ENCODE assay signal across 10 cellular contexts in genomic region chr11:89491141-89491690, GRCh38. TPM values are rescaled to one million over a fixed set of nuclear protein-coding genes. Genes with fewer than 3 reads are reported as not detected.
DNase-seq lines count a peak whose midpoint lies in the region; ATAC-seq and TF ChIP-seq lines count a peak whose summit lies in the region.
"Had no signal": no experiment of that assay in that cellular context is flagged by ENCODE, and none has a peak within 500 bp of the region (broad histone marks: within the 10 kb centered on the region; RNA-seq: fewer than 3 reads in every experiment).

Gene NOX4 (minus strand): TSS chr11:89491375. CDS start chr11:89491246, 129 bp downstream.

- intact Hi-C loops in colonic mucosa (cut with DNase I) (no loop called here), gastrocnemius medialis (cut with DNase I; ENCODE audit: low total_unique reads) (no loop called here)

- H3K23ac ChIP-seq in H9 (ENCODE audit: insufficient read length, low read depth, low read length) = no peak within 1 kb of the TSS

- no peak within 1 kb of the TSS for H2AK5ac ChIP-seq in H9 (ENCODE audit: insufficient read length, low read length)

- H3K23me2 ChIP-seq in H9 (ENCODE audit: insufficient read length, low read depth, low read length, poor library complexity, severe bottlenecking) = peaks cover 10% of the 10 kb centered on the region

- no peak within 1 kb of the TSS for H2BK15ac ChIP-seq in H9 (ENCODE audit: low read depth, low read length)

- H2BK12ac ChIP-seq in H9 (ENCODE audit: insufficient read length, low read depth, low read length) = no peak within 1 kb of the TSS

- in situ Hi-C loops in gastrocnemius medialis (cut with MboI; ENCODE audit: low sequenced_read_pairs in 4 of 4) = no loop called here

- H3K9me3 ChIP-seq in H9 (ENCODE audit: control insufficient read depth, low read depth, low read length) = no peaks in the 10 kb centered on the region
- no peaks in the 10 kb centered on the region for H3K9me3 ChIP-seq in colonic mucosa
- no peaks in the 10 kb centered on the region for H3K9me3 ChIP-seq in gastrocnemius medialis

- peak; percentile 76 for DNase-seq in H9
- no peak for DNase-seq in colonic mucosa
- peak; percentile 67 for DNase-seq in iris pigment epithelial cell (ENCODE audit: low read depth)
- peak in 1 of 2 donors; percentile 17 for DNase-seq in gastrocnemius medialis
- no peak for DNase-seq in NCI-H146 (lab: John Stamatoyannopoulos, UW)
- DNase-seq in NK-92 treated with Interleukin-12 subunit alpha and Interleukin-12 subunit beta, amount 100 ng/mL, for 24 hours (lab: John Stamatoyannopoulos, UW) = no peak
- DNase-seq in GF-D8 (lab: John Stamatoyannopoulos, UW) = no peak

- no peak within 1 kb of the TSS for H2BK120ac ChIP-seq in H9 (ENCODE audit: low read depth, low read length, poor library complexity, severe bottlenecking)

- no peak for TF ChIP-seq POLR2A in gastrocnemius medialis (IDR thresholded peaks at IDR 0.05)

- H3K36me3 Mint-ChIP-seq in H9 (ENCODE audit: insufficient read depth in 1 of 3, low read depth in 3 of 3) = no peaks in the 10 kb centered on the region

- H3K27ac ChIP-seq in H9 (ENCODE audit: insufficient read length, low read depth, low read length) (no peak within 1 kb of the TSS), colonic mucosa (no peak within 1 kb of the TSS), gastrocnemius medialis (peak within 1 kb of the TSS; percentile 55 to 71 (median 58))

- WGBS in H9 (ENCODE audit: extremely low coverage, insufficient read length, low lambda C conversion rate) = no CpG with 5 or more reads among the region's 47 CpGs

- no peaks in the 10 kb centered on the region for H3K9me3 Mint-ChIP-seq in H9
- H3K9me3 Mint-ChIP-seq: dendritic cell treated with granulocyte-macrophage colony-stimulating factor and Interleukin-4, amounts not matched to agents 40 ng/mL and 50 ng/mL, for 4 days had no signal

- peak within 1 kb of the TSS; percentile 64 to 81 for H3K4me3 Mint-ChIP-seq in H9
- H3K4me3 Mint-ChIP-seq: dendritic cell treated with granulocyte-macrophage colony-stimulating factor and Interleukin-4, amounts not matched to agents 40 ng/mL and 50 ng/mL, for 4 days had no signal

- H4K5ac ChIP-seq in H9 (ENCODE audit: insufficient read length, low read depth, low read length) = peak within 1 kb of the TSS; percentile 9

- no peak within 1 kb of the TSS for H3K56ac ChIP-seq in H9 (ENCODE audit: insufficient read length, low read depth, low read length)

- H3K79me1 ChIP-seq in H9 (ENCODE audit: insufficient read depth, low read depth, low read length, poor library complexity, severe bottlenecking) = no peaks in the 10 kb centered on the region

- H4K20me1 ChIP-seq in H9 (ENCODE audit: control insufficient read depth, insufficient read depth, insufficient read length) = no peaks in the 10 kb centered on the region

- H2BK5ac ChIP-seq in H9 (ENCODE audit: insufficient read length, low read length) = no peak within 1 kb of the TSS

- H3K9ac ChIP-seq in H9 (ENCODE audit: extremely low read depth, insufficient read length, low read length) (peak within 1 kb of the TSS; percentile 55), colonic mucosa (ENCODE audit: low read depth in 2 of 2, low read length in 2 of 2) (no peak within 1 kb of the TSS)

- no peaks in the 10 kb centered on the region for H3K36me3 ChIP-seq in colonic mucosa
- no peaks in the 10 kb centered on the region for H3K36me3 ChIP-seq in gastrocnemius medialis

- H3K27me3 Mint-ChIP-seq in H9 (ENCODE audit: low read depth) = no peaks in the 10 kb centered on the region; the same call in 1 of the 2 replicates

- H3K4me3 ChIP-seq in colonic mucosa = peak within 1 kb of the TSS; percentile 20
- peak within 1 kb of the TSS; percentile 39 to 55 (median 50) for H3K4me3 ChIP-seq in gastrocnemius medialis

- no peaks in the 10 kb centered on the region for H3K27me3 ChIP-seq in H9 (ENCODE audit: insufficient read depth, low read length)
- peaks cover 6% of the 10 kb centered on the region for H3K27me3 ChIP-seq in colonic mucosa
- peaks cover 0 to 10% (median 0%) of the 10 kb centered on the region in 3 donors for H3K27me3 ChIP-seq in gastrocnemius medialis

- H2AFZ ChIP-seq in H9 (ENCODE audit: low read length) = peak within 1 kb of the TSS; percentile 78

- peak within 1 kb of the TSS; percentile 87 for H3K18ac ChIP-seq in H9 (ENCODE audit: insufficient read length, low read depth, low read length)

- peak within 1 kb of the TSS; percentile 73 to 92 (median 91); a peak in 6 of 7 replicates for H3K27ac Mint-ChIP-seq in H9
- H3K27ac Mint-ChIP-seq: dendritic cell treated with granulocyte-macrophage colony-stimulating factor and Interleukin-4, amounts not matched to agents 40 ng/mL and 50 ng/mL, for 4 days had no signal

- H3K4me1 ChIP-seq in H9 (ENCODE audit: insufficient read depth, low read length) (no peaks in the 10 kb centered on the region), colonic mucosa (no peaks in the 10 kb centered on the region), gastrocnemius medialis (no peaks in the 10 kb centered on the region)

- TF ChIP-seq CTCF in H9 (conservative IDR thresholded peaks at IDR 0.05) (no peak), colonic mucosa (IDR thresholded peaks at IDR 0.05) (no peak), gastrocnemius medialis (IDR thresholded peaks at IDR 0.05 in 4 of 5, conservative IDR thresholded peaks at IDR 0.05 in 1 of 5) (no peak)

- no peak within 1 kb of the TSS for H3T11ph ChIP-seq in H9 (ENCODE audit: low read length)

- H4K8ac ChIP-seq in H9 (replicated peaks; ENCODE audit: insufficient read length, low read depth, low read length) = no peak within 1 kb of the TSS

- H4K91ac ChIP-seq in H9 (ENCODE audit: insufficient read length, low read depth, low read length) = no peak within 1 kb of the TSS

- H3K4ac ChIP-seq in H9 (ENCODE audit: low read depth, low read length) = no peak within 1 kb of the TSS

- peak; percentile 19 to 60 for ATAC-seq in gastrocnemius medialis
- no peak for ATAC-seq in GM19328 (IDR thresholded peaks at IDR 0.05; ENCODE audit: unreplicated experiment)
- ATAC-seq: Panc1 had no signal

- peaks cover 23 to 26% of the 10 kb centered on the region in 2 experiments for H3K4me1 Mint-ChIP-seq in H9

- H2BK20ac ChIP-seq in H9 (ENCODE audit: low read depth, low read length, poor library complexity, severe bottlenecking) = no peak within 1 kb of the TSS

- H3K14ac ChIP-seq in H9 (ENCODE audit: insufficient read depth, low read length) = peak within 1 kb of the TSS; percentile 91

- H3K4me2 ChIP-seq in H9 (ENCODE audit: insufficient read depth, insufficient read length, low read length) = peak within 1 kb of the TSS; percentile 80

- no peaks in the 10 kb centered on the region for H3K79me2 ChIP-seq in H9 (ENCODE audit: insufficient read depth, low read length)

RNA-seq across cellular contexts. Expression of gene NOX4, which starts in this region (rescaled TPM):
- total RNA-seq in H9 (2021) = 2.3 and 3.0 TPM in 2 replicates
- under 1 TPM in 1 of 2 donors, not detected in 1; 0.35 TPM for total RNA-seq in colonic mucosa
- 1 to 10 TPM; 1.2 to 6.2 (median 2.4) TPM for total RNA-seq in gastrocnemius medialis

Comparison
In these comparisons a context has a peak if more than half of its experiments do, and no peak if none do; other contexts are left out.
1. DNase-seq: peak in H9 (single experiment) and iris pigment epithelial cell (single experiment); none in colonic mucosa (single experiment), NCI-H146 (single experiment), NK-92 treated with Interleukin-12 subunit alpha and Interleukin-12 subunit beta, amount 100 ng/mL, for 24 hours (single experiment) and GF-D8 (single experiment).
2. H3K27ac ChIP-seq: peak in gastrocnemius medialis (4 of 4); none in H9 (single experiment) and colonic mucosa (single experiment).